Comparison of ENCODE assay signal across 19 cellular contexts in genomic region chr5:140017397-140018095, GRCh38. TPM values are rescaled to one million over a fixed set of nuclear protein-coding genes. Genes with fewer than 3 reads are reported as not detected.
DNase-seq lines count a peak whose midpoint lies in the region; ATAC-seq, FAIRE-seq and TF ChIP-seq lines count a peak whose summit lies in the region.
"Had no signal": no experiment of that assay in that cellular context is flagged by ENCODE, and none has a peak within 500 bp of the region (broad histone marks: within the 10 kb centered on the region; RNA-seq: fewer than 3 reads in every experiment).

No MANE protein-coding gene starts in this region.

- peak overlapping the region; percentile 32 for H3K23ac ChIP-seq in mesendoderm (ENCODE audit: low read length)

- H3K4me1 ChIP-seq in A549 (no peaks in the 10 kb centered on the region), K562 (replicated peaks in 1 of 2; ENCODE audit: control insufficient read depth in 2 of 2, insufficient read depth in 2 of 2, low read length in 2 of 2) (no peaks in the 10 kb centered on the region), mesendoderm (ENCODE audit: control insufficient read depth, low read depth, low read length) (no peaks in the 10 kb centered on the region)

- H3K4me3 ChIP-seq in A549 = no peak overlapping the region
- H3K4me3 ChIP-seq in K562 = no peak overlapping the region
- H3K4me3 ChIP-seq in mesendoderm (ENCODE audit: low read length) = no peak overlapping the region

- H3K9ac ChIP-seq in K562 (ENCODE audit: insufficient read depth in 1 of 2, low read depth in 2 of 2, low read length in 2 of 2) (no peak overlapping the region), mesendoderm (ENCODE audit: low read length) (no peak overlapping the region)

- no peak overlapping the region for H3K4me3 Mint-ChIP-seq in T-helper 17 cell
- H3K4me3 Mint-ChIP-seq: CD14-positive monocyte; CD8-positive, alpha-beta T cell had no signal

- H3K4me1 Mint-ChIP-seq in T-helper 17 cell = no peaks in the 10 kb centered on the region
- H3K4me1 Mint-ChIP-seq: CD14-positive monocyte had no signal

- ATAC-seq in A549 = no peak
- ATAC-seq in K562 = no peak
- no peak for ATAC-seq in T-helper 17 cell
- ATAC-seq: CD8-positive, alpha-beta T cell had no signal

- no peak overlapping the region for H3K18ac ChIP-seq in mesendoderm (ENCODE audit: low read length)

- H3K27ac ChIP-seq in A549 (no peak overlapping the region), K562 (ENCODE audit: extremely low read depth, low read depth, low read length) (no peak overlapping the region), mesendoderm (ENCODE audit: low read depth, low read length) (no peak overlapping the region)

- no peak overlapping the region for H3K56ac ChIP-seq in mesendoderm (ENCODE audit: low read length)

- H2AFZ ChIP-seq in K562 (ENCODE audit: low read depth, low read length) = no peak overlapping the region

- no peaks in the 10 kb centered on the region for H3K27me3 Mint-ChIP-seq in T-helper 17 cell

- no peak overlapping the region for H2AK5ac ChIP-seq in mesendoderm (ENCODE audit: low read length)

- POLR2A ChIA-PET in A549 (lab: Yijun Ruan, JAX) (no interaction called here), K562 (lab: Yijun Ruan, JAX) (no interaction called here)

- H3K9me1 ChIP-seq in K562 (ENCODE audit: control insufficient read depth, insufficient read depth, low read length) = no peaks in the 10 kb centered on the region

- H3K79me1 ChIP-seq in mesendoderm (ENCODE audit: low read length) = no peaks in the 10 kb centered on the region

- no peaks in the 10 kb centered on the region for H4K20me1 ChIP-seq in K562 (replicated peaks; ENCODE audit: control insufficient read depth, insufficient read depth, low read length)

- DNase-seq in A549 (ENCODE audit: low read depth in 1 of 2, low spot score in 1 of 2) (no peak), G401 (ENCODE audit: low spot score) (peak; percentile 23), K562 (ENCODE audit: extremely low read depth in 1 of 4, low spot score in 3 of 4) (no peak), mesendoderm (no peak), T-helper 17 cell (no peak), NCI-H1092 (lab: John Stamatoyannopoulos, UW) (no peak), NCI-H524 (lab: John Stamatoyannopoulos, UW) (no peak)
- DNase-seq: CD8-positive, alpha-beta T cell; COR-L47; DMS153; DMS79 treated with DMSO at 0.1 percent for 48 hours; EL; GDM1; HCEC 1CT had no signal

- H2BK15ac ChIP-seq in mesendoderm (replicated peaks; ENCODE audit: low read depth) = no peak overlapping the region

- H2BK120ac ChIP-seq in mesendoderm (ENCODE audit: low read depth, low read length) = no peak overlapping the region

- H3K9me3 ChIP-seq in A549 (no peaks in the 10 kb centered on the region), K562 (replicated peaks; ENCODE audit: control insufficient read depth, insufficient read depth, low read depth, low read length) (no peaks in the 10 kb centered on the region), T-helper 17 cell (ENCODE audit: control insufficient read depth, low read length, poor library complexity, severe bottlenecking) (no peaks in the 10 kb centered on the region)

- H3K27me3 ChIP-seq in K562 (ENCODE audit: control insufficient read depth in 2 of 2, insufficient read depth in 2 of 2, low read length in 2 of 2) (peaks cover 10 to 29% of the 10 kb centered on the region in 2 experiments; a peak in 4 of 5 replicates), mesendoderm (ENCODE audit: insufficient read depth, low read length, poor library complexity) (peaks cover 3% of the 10 kb centered on the region)

- no peak overlapping the region for H2BK5ac ChIP-seq in mesendoderm (ENCODE audit: low read length)

- no peak for FAIRE-seq in A549 (lab: Jason Lieb, UNC)
- FAIRE-seq in K562 (lab: Jason Lieb, UNC) = no peak
- FAIRE-seq: D721Med, GM19239 had no signal

- no peak overlapping the region for H3K4ac ChIP-seq in mesendoderm (ENCODE audit: low read depth, low read length)

- CTCF ChIA-PET in A549 (lab: Yijun Ruan, JAX) (interaction anchor here (1.7 to 3.9 kb wide), 2 partner anchors 12 to 49 kb away, joined by 4 to 16 read pairs; no protein-coding TSS in a partner anchor), K562 (lab: Yijun Ruan, JAX; ENCODE audit: low intra/inter-chr PET ratio) (no interaction called here)

- H3K36me3 ChIP-seq in K562 (ENCODE audit: control insufficient read depth, insufficient read depth, low read length) = no peaks in the 10 kb centered on the region
- no peaks in the 10 kb centered on the region for H3K36me3 ChIP-seq in mesendoderm (ENCODE audit: control insufficient read depth, insufficient read depth, low read length)

- no peak for TF ChIP-seq RAD21 in A549 (conservative IDR thresholded peaks at IDR 0.05 in 1 of 2, IDR thresholded peaks at IDR 0.05 in 1 of 2)
- no peak for TF ChIP-seq RAD21 in K562 (CRISPR knock-in tag; conservative IDR thresholded peaks at IDR 0.05 in 1 of 2, IDR thresholded peaks at IDR 0.05 in 1 of 2)

- TF ChIP-seq CTCF in A549 (IDR thresholded peaks at IDR 0.05) = no peak
- TF ChIP-seq CTCF in K562 (IDR thresholded peaks at IDR 0.05 in 2 of 3, conservative IDR thresholded peaks at IDR 0.05 in 1 of 3; ENCODE audit: insufficient read depth in 2 of 3, low read depth in 1 of 3, low read length in 3 of 3) = no peak

- intact Hi-C loops in K562 (cut with micrococcal nuclease) = no loop called here

- H3K79me2 ChIP-seq in K562 (ENCODE audit: control insufficient read depth, insufficient read depth, low read length) (no peaks in the 10 kb centered on the region), mesendoderm (ENCODE audit: control insufficient read depth, insufficient read depth, low read length) (no peaks in the 10 kb centered on the region)

- TF ChIP-seq POLR2A in A549 (IDR thresholded peaks at IDR 0.05; ENCODE audit: low read length) (no peak), K562 (conservative IDR thresholded peaks at IDR 0.05) (no peak)

- H3K4me2 ChIP-seq in A549 = no peak overlapping the region
- no peak overlapping the region for H3K4me2 ChIP-seq in K562 (ENCODE audit: insufficient read depth, low read length)
- H3K4me2 ChIP-seq in mesendoderm (ENCODE audit: low read length) = no peak overlapping the region

- H4K5ac ChIP-seq in mesendoderm (ENCODE audit: low read length) = no peak overlapping the region

- BruUV-seq in K562 (replicated peaks; lab: Mats Ljungman, UMichigan) = no TSS peak

- 65% methylated on average over 9 of the region's 9 CpGs for WGBS in A549 (ENCODE audit: missing lambda C conversion rate)
- WGBS in K562 (ENCODE audit: insufficient coverage, low coverage, missing lambda C conversion rate) = under 1% methylated on average over 9 of the region's 9 CpGs
- 100% methylated on average over 5 of the region's 9 CpGs for WGBS in mesendoderm (ENCODE audit: extremely low coverage, insufficient coverage, low lambda C conversion rate)

- H3K36me3 Mint-ChIP-seq in T-helper 17 cell (ENCODE audit: low read depth) = no peaks in the 10 kb centered on the region
- H3K36me3 Mint-ChIP-seq: CD14-positive monocyte; CD8-positive, alpha-beta T cell had no signal

- no peak overlapping the region for H3K27ac Mint-ChIP-seq in T-helper 17 cell
- H3K27ac Mint-ChIP-seq: CD14-positive monocyte; CD8-positive, alpha-beta T cell had no signal

- in situ Hi-C loops in G401 (cut with HindIII; ENCODE audit: low sequenced_read_pairs) = no loop called here
- in situ Hi-C loops in K562 (cut with MboI) = no loop called here

- no peak overlapping the region for H4K8ac ChIP-seq in mesendoderm (ENCODE audit: low read depth, low read length)

- no peak for TF ChIP-seq EP300 in A549 (IDR thresholded peaks at IDR 0.05)
- TF ChIP-seq EP300 in K562 (IDR thresholded peaks at IDR 0.05; ENCODE audit: low read length) = no peak

TF ChIP-seq in A549, 52 proteins besides CTCF, POLR2A, EP300 and RAD21:
- TF ChIP-seq MAFK (IDR thresholded peaks at IDR 0.05; ENCODE audit: partially characterized antibody) (peak; percentile 59), TP53 (CRISPR knock-in tag; IDR thresholded peaks at IDR 0.05) (no peak)
TF ChIP-seq in A549: peak in this region for 1.

TF ChIP-seq in K562, 482 proteins besides CTCF, POLR2A, EP300 and RAD21 (continues in another document):
- peak; percentile 51 for TF ChIP-seq C11orf30 (IDR thresholded peaks at IDR 0.05; ENCODE audit: low read depth)
- no peak for TF ChIP-seq MTA3 (IDR thresholded peaks at IDR 0.05; ENCODE audit: borderline replicate concordance)

RNA-seq across cellular contexts. Expression of gene NRG2, which starts 25.6 kb away (rescaled TPM):
- polyA plus RNA-seq in A549 (2011; rRNA removed) (0.65 and 1.1 TPM in 2 replicates), A549 (2017; fragmentation: RNase III; extraction: RNeasy Plus Mini Kit Qiagen cat#74134 plus additional on column Dnase treatment) (0.74 to 1.0 TPM (median 1.00 TPM) in 3 replicates), K562 (2011; rRNA removed) (not detected in 2 replicates), K562 (2014; fragmentation: Illumina TruSeq; extraction: Trizol) (not detected in 2 replicates), K562 (2014; fragmentation: Nextera tagmentation; extraction: Ambion mirVana) (not detected), K562 (2014; rRNA removed) (not detected in 2 replicates)
- polyA plus RNA-seq in A549 (2012; cell fraction: cytosol; rRNA removed) = 1.2 and 1.6 TPM in 2 replicates
- 1.4 and 1.8 TPM in 2 replicates for polyA plus RNA-seq in A549 (2012; cell fraction: nucleus; rRNA removed)
- polyA minus RNA-seq in A549 (2011; rRNA and poly(A)+ RNA removed) = 1.0 and 1.9 TPM in 2 replicates
- 1.5 and 2.0 TPM in 2 replicates for total RNA-seq in G401 (2014; rRNA removed; shearing (Covaris generic))
- total RNA-seq in K562 (2011; cell fraction: chromatin; rRNA removed; ENCODE audit: low replicate concordance) = not detected in 2 replicates
- total RNA-seq in K562 (2011; cell fraction: nucleolus; rRNA removed) = not detected in 2 replicates
- total RNA-seq in K562 (2011; cell fraction: nucleoplasm; rRNA removed) = not detected in 2 replicates
- total RNA-seq in K562 (2014; rRNA removed) (not detected in 2 replicates), K562 (2014; rRNA removed; fragmentation: Illumina TruSeq; extraction: Trizol) (not detected in 2 replicates), K562 (2015; rRNA removed; fragmentation: Illumina TruSeq; extraction: Trizol) (not detected in 2 replicates), K562 (2021) (0.07 TPM in 1 of 2 replicates, not detected in the other), T-helper 17 cell (under 1 TPM in 1 of 2 donors, not detected in 1; 0.08 TPM)
- polyA plus RNA-seq in K562 (2011; cell fraction: cytosol; rRNA removed) = 0.09 and 0.13 TPM in 2 replicates
- not detected in 2 replicates for polyA plus RNA-seq in K562 (2011; cell fraction: nucleus; rRNA removed)
- 0.10 and 0.29 TPM in 2 replicates for polyA plus RNA-seq in K562 (2012)
- not detected in 2 replicates for polyA minus RNA-seq in K562 (2011; rRNA and poly(A)+ RNA removed)
- not detected in 2 replicates for polyA minus RNA-seq in K562 (2011; cell fraction: cytosol; rRNA and poly(A)+ RNA removed)
- not detected in 2 replicates for polyA minus RNA-seq in K562 (2011; cell fraction: nucleus; rRNA and poly(A)+ RNA removed)
- polyA plus RNA-seq in mesendoderm (2013, experiment 1 of 2) = 0.01 TPM
- 0.07 TPM for polyA plus RNA-seq in mesendoderm (2013, experiment 2 of 2)
- total RNA-seq: A673 had no signal
- polyA plus RNA-seq: BJ, CD14-positive monocyte had no signal

Comparison
In these comparisons a context has a peak if more than half of its experiments do, and no peak if none do; other contexts are left out.
1. Of the 35 proteins assayed by ChIP-seq in both K562 and A549: peak only in K562: none; only in A549: none; in both: MAFK; in neither: 34.